In the genomic region with DNA sequence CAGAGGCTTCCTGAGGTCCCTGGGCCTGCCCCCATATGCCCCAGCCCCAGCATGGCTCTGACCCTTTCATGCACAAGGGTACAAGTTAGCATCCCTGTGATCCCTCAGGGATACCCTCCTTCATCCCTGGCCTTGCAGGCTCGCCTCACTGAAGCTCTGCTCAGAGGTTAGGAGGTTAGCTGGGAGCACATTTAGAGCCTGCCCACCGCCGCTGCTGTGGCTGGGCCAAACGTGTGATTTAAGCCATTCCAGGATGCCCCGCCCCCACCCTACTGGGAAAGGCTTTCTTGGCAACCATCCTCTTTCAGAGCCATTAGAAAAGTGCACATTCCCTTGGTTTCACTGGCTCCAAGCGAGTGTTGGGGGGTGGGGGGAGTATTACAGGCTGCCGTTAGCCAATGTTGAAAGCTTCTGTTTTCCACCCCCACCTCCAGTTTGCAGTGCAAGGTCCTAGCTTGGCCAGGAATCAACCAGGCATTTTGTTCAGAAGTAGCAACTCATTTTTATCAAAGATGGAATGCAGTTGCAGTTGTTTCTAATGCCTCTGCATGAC, we compare ENCODE assay signal across 14 cellular contexts. TPM values are rescaled to one million over a fixed set of nuclear protein-coding genes. Genes with fewer than 3 reads are reported as not detected.
A peak's percentile ranks its signal among the peaks of the same experiment; 100 is the strongest.
DNase-seq lines count a peak whose midpoint lies in the region; ATAC-seq and TF ChIP-seq lines count a peak whose summit lies in the region.
"Had no signal": no experiment of that assay in that cellular context is flagged by ENCODE, and none has a peak within 500 bp of the region (broad histone marks: within the 10 kb centered on the region; RNA-seq: fewer than 3 reads in every experiment).

No MANE protein-coding gene starts in this region.

- H3K9me2 ChIP-seq in SK-N-SH = no peaks in the 10 kb centered on the region

- no peaks in the 10 kb centered on the region for H3K79me2 ChIP-seq in SK-N-SH (ENCODE audit: insufficient read depth)

- H3K9me3 ChIP-seq in SK-N-SH = no peaks in the 10 kb centered on the region
- H3K9me3 ChIP-seq in liver (ENCODE audit: control insufficient read depth in 4 of 4, low read length in 3 of 4) = no peaks in the 10 kb centered on the region
- no peaks in the 10 kb centered on the region for H3K9me3 ChIP-seq in spleen
- H3K9me3 ChIP-seq in gastroesophageal sphincter = no peaks in the 10 kb centered on the region
- H3K9me3 ChIP-seq: MG63, pancreas, SJCRH30 had no signal

- TF ChIP-seq POLR2A in spleen (IDR thresholded peaks at IDR 0.05) = no peak
- TF ChIP-seq POLR2A in gastroesophageal sphincter (IDR thresholded peaks at IDR 0.05) = no peak

- no peak overlapping the region for H2AFZ ChIP-seq in SK-N-SH (ENCODE audit: low read depth)

- peaks cover 10% of the 10 kb centered on the region for H3F3A ChIP-seq in SK-N-SH (replicated peaks; ENCODE audit: insufficient read depth)

- H3K4me1 ChIP-seq in SK-N-SH (ENCODE audit: control insufficient read depth in 1 of 2, insufficient read depth in 2 of 2, low read depth in 1 of 2, low read length in 1 of 2) = peaks cover 11 to 23% of the 10 kb centered on the region in 2 experiments; a peak in 3 of 4 replicates
- peaks cover 17 to 38% (median 29%) of the 10 kb centered on the region in 4 donors for H3K4me1 ChIP-seq in liver (ENCODE audit: control insufficient read depth in 4 of 4, insufficient read depth in 4 of 4, low read length in 3 of 4)
- peaks cover 10 to 54% (median 44%) of the 10 kb centered on the region in 6 donors for H3K4me1 ChIP-seq in spleen
- H3K4me1 ChIP-seq in gastroesophageal sphincter = peaks cover 0 to 49% (median 19%) of the 10 kb centered on the region in 3 donors

- H3K4me2 ChIP-seq in SK-N-SH = no peak overlapping the region

- H3K4me3 ChIP-seq in SK-N-SH (ENCODE audit: low read depth in 2 of 2, low read length in 1 of 2) = no peak overlapping the region
- no peak overlapping the region for H3K4me3 ChIP-seq in astrocyte of the spinal cord (ENCODE audit: low read depth, low read length)
- peak overlapping the region; percentile 40 to 69 (median 42) for H3K4me3 ChIP-seq in liver (ENCODE audit: low read depth in 1 of 3, low read length in 3 of 3)
- no peak overlapping the region for H3K4me3 ChIP-seq in spleen
- no peak overlapping the region for H3K4me3 ChIP-seq in gastroesophageal sphincter
- H3K4me3 ChIP-seq: MG63, pancreas, SJCRH30 had no signal

- H3K36me3 ChIP-seq in SK-N-SH (replicated peaks in 1 of 2; ENCODE audit: control insufficient read depth in 1 of 2, insufficient read depth in 2 of 2, low read length in 1 of 2) (no peaks in the 10 kb centered on the region), liver (ENCODE audit: control insufficient read depth in 4 of 4, insufficient read depth in 3 of 4, low read depth in 1 of 4, low read length in 3 of 4) (no peaks in the 10 kb centered on the region), spleen (no peaks in the 10 kb centered on the region), gastroesophageal sphincter (no peaks in the 10 kb centered on the region)
- H3K36me3 ChIP-seq: MG63, pancreas, SJCRH30 had no signal

- TF ChIP-seq RAD21 in SK-N-SH (IDR thresholded peaks at IDR 0.05; ENCODE audit: low read length) (no peak), liver (IDR thresholded peaks at IDR 0.05) (peak; percentile 63 to 73)

- no peak overlapping the region for H3K9ac ChIP-seq in SK-N-SH
- peak overlapping the region in 1 of 2 donors; percentile 95 for H3K9ac ChIP-seq in liver (ENCODE audit: low read depth in 1 of 2, low read length in 2 of 2)

- no peak for ATAC-seq in SK-N-SH treated with all-trans-retinoic acid at 6 μM for 48 hours
- ATAC-seq in gastroesophageal sphincter = no peak

- intact Hi-C loops in spleen (cut with DNase I; ENCODE audit: low total_unique reads) = loop anchor here (10.0 kb wide), 1 partner anchor 465 kb away; no protein-coding TSS in a partner anchor

- TF ChIP-seq CTCF in SK-N-SH (IDR thresholded peaks at IDR 0.05) (no peak), astrocyte of the spinal cord (IDR thresholded peaks at IDR 0.05; ENCODE audit: low read depth, low read length) (no peak), liver (IDR thresholded peaks at IDR 0.05; ENCODE audit: low read depth, low read length, missing input control) (no peak), spleen (IDR thresholded peaks at IDR 0.05 in 8 of 11, conservative IDR thresholded peaks at IDR 0.05 in 3 of 11) (no peak), gastroesophageal sphincter (IDR thresholded peaks at IDR 0.05) (no peak)

- TF ChIP-seq EP300 in SK-N-SH (IDR thresholded peaks at IDR 0.05; ENCODE audit: borderline replicate concordance in 1 of 2, low read depth in 1 of 2, low read length in 1 of 2) = no peak
- no peak for TF ChIP-seq EP300 in gastroesophageal sphincter (IDR thresholded peaks at IDR 0.05)

- in situ Hi-C loops in astrocyte of the spinal cord (cut with HindIII; ENCODE audit: low sequenced_read_pairs) = no loop called here

- H3K27me3 ChIP-seq in SK-N-SH (ENCODE audit: insufficient read depth) = no peaks in the 10 kb centered on the region; the same call in 1 of the 2 replicates
- no peaks in the 10 kb centered on the region for H3K27me3 ChIP-seq in liver (ENCODE audit: control insufficient read depth in 4 of 4, insufficient read depth in 4 of 4, low read length in 3 of 4)
- peaks cover 0 to 38% (median 0%) of the 10 kb centered on the region in 7 donors for H3K27me3 ChIP-seq in spleen (replicated peaks in 1 of 7)
- H3K27me3 ChIP-seq in gastroesophageal sphincter = no peaks in the 10 kb centered on the region
- H3K27me3 ChIP-seq: MG63, pancreas, SJCRH30 had no signal

- WGBS in SK-N-SH (ENCODE audit: low lambda C conversion rate) = 74% methylated on average over 3 of the region's 7 CpGs
- WGBS in liver = 30% methylated on average over 7 of the region's 7 CpGs
- 63 to 85% (median 79%) methylated on average over 7 of the region's 7 CpGs for WGBS in spleen, 5 donors
- 37 to 60% methylated on average over 2 to 3 of the region's 7 CpGs for WGBS in gastroesophageal sphincter (ENCODE audit: low coverage in 1 of 2), 2 donors

- H3K27ac ChIP-seq in SK-N-SH (ENCODE audit: low read depth in 2 of 2, low read length in 1 of 2) = no peak overlapping the region
- peak overlapping the region; percentile 89 to 97 for H3K27ac ChIP-seq in liver (ENCODE audit: low read depth in 1 of 2, low read length in 2 of 2)
- H3K27ac ChIP-seq in spleen = no peak overlapping the region
- H3K27ac ChIP-seq in gastroesophageal sphincter = no peak overlapping the region
- H3K27ac ChIP-seq: SJCRH30 had no signal

- no peaks in the 10 kb centered on the region for H4K20me1 ChIP-seq in SK-N-SH (ENCODE audit: insufficient read depth)

- no peak for DNase-seq in SK-N-SH
- peak; percentile 53 for DNase-seq in astrocyte of the spinal cord (ENCODE audit: low read depth, low spot score)
- DNase-seq in spleen = peak; percentile 61
- DNase-seq in NCI-H2029 treated with DMSO at 0.1 percent for 48 hours (lab: John Stamatoyannopoulos, UW) = no peak
- no peak for DNase-seq in NCI-H146 treated with DMSO at 0.1 percent for 48 hours (lab: John Stamatoyannopoulos, UW; ENCODE audit: unreplicated experiment)
- DNase-seq: central memory CD4-positive, alpha-beta T cell; DMS53; MG63; NCI-H774 had no signal

- POLR2A ChIA-PET in SK-N-SH (lab: Yijun Ruan, JAX) = no interaction called here

- CTCF ChIA-PET in SK-N-SH (lab: Yijun Ruan, JAX) = interaction anchor here (1.0 to 3.9 kb wide), 5 partner anchors 9 to 464 kb away, joined by 3 to 16 read pairs (median 9); no protein-coding TSS in a partner anchor

TF ChIP-seq in SK-N-SH treated with all-trans-retinoic acid at 6 μM for 48 hours, 23 proteins besides CTCF, POLR2A, EP300 and RAD21 (continues in another document):
- peak; percentile 59 for TF ChIP-seq ISL1 (CRISPR knock-in tag; IDR thresholded peaks at IDR 0.05)

TF ChIP-seq in SK-N-SH, 30 proteins besides CTCF, POLR2A, EP300 and RAD21:
- TF ChIP-seq EZH2phosphoT487 (IDR thresholded peaks at IDR 0.05; ENCODE audit: borderline replicate concordance, low read depth) (no peak), CHD2 (IDR thresholded peaks at IDR 0.05; ENCODE audit: low read length, partially characterized antibody) (no peak), TAF1 (IDR thresholded peaks at IDR 0.05; ENCODE audit: borderline replicate concordance, low read depth, low read length) (no peak)
TF ChIP-seq in SK-N-SH: peak in this region for 0.

TF ChIP-seq in liver, 16 proteins besides CTCF, POLR2A, EP300 and RAD21 (continues in another document):
- TF ChIP-seq, protein P1, sequence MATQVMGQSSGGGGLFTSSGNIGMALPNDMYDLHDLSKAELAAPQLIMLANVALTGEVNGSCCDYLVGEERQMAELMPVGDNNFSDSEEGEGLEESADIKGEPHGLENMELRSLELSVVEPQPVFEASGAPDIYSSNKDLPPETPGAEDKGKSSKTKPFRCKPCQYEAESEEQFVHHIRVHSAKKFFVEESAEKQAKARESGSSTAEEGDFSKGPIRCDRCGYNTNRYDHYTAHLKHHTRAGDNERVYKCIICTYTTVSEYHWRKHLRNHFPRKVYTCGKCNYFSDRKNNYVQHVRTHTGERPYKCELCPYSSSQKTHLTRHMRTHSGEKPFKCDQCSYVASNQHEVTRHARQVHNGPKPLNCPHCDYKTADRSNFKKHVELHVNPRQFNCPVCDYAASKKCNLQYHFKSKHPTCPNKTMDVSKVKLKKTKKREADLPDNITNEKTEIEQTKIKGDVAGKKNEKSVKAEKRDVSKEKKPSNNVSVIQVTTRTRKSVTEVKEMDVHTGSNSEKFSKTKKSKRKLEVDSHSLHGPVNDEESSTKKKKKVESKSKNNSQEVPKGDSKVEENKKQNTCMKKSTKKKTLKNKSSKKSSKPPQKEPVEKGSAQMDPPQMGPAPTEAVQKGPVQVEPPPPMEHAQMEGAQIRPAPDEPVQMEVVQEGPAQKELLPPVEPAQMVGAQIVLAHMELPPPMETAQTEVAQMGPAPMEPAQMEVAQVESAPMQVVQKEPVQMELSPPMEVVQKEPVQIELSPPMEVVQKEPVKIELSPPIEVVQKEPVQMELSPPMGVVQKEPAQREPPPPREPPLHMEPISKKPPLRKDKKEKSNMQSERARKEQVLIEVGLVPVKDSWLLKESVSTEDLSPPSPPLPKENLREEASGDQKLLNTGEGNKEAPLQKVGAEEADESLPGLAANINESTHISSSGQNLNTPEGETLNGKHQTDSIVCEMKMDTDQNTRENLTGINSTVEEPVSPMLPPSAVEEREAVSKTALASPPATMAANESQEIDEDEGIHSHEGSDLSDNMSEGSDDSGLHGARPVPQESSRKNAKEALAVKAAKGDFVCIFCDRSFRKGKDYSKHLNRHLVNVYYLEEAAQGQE (IDR thresholded peaks at IDR 0.05) = peak; percentile 18
- TF ChIP-seq HNF4A (conservative IDR thresholded peaks at IDR 0.05) = peak; percentile 66 to 79
- TF ChIP-seq EGR1 (IDR thresholded peaks at IDR 0.05; ENCODE audit: low read depth in 2 of 2) = peak in 1 of 2 donors; percentile 75

RNA-seq across cellular contexts. Expression of a gene that starts 6.3 kb away (rescaled TPM):
- polyA plus RNA-seq in SK-N-SH (2012; rRNA removed) (152 and 225 TPM in 2 replicates), liver (10 to 100 TPM; 11.2 to 12.5 TPM), spleen (10 to 100 TPM; 17.7 to 19.7 (median 19.6) TPM)
- 98.1 and 119 TPM in 2 replicates for polyA plus RNA-seq in SK-N-SH (2012; cell fraction: cytosol; rRNA removed)
- 440 and 504 TPM in 2 replicates for polyA plus RNA-seq in SK-N-SH (2012; cell fraction: nucleus; rRNA removed)
- total RNA-seq in liver (1 to 10 TPM; 5.3 to 6.8 TPM), spleen (10 to 100 TPM; 38.2 to 59.6 (median 40.3) TPM), gastroesophageal sphincter (10 to 100 TPM in 3 of 4 donors, 1 to 10 TPM in 1; 9.6 to 31.5 (median 15.4) TPM)

Comparison
In these comparisons a context has a peak if more than half of its experiments do, and no peak if none do; other contexts are left out.
1. DNase-seq: peak in astrocyte of the spinal cord (single experiment) and spleen (single experiment); none in SK-N-SH (single experiment), NCI-H2029 treated with DMSO at 0.1 percent for 48 hours (single experiment) and NCI-H146 treated with DMSO at 0.1 percent for 48 hours (single experiment).
2. H3K27ac ChIP-seq: peak in liver (2 of 2); none in SK-N-SH (0 of 2), spleen (0 of 8) and gastroesophageal sphincter (0 of 4).
3. H3K4me3 ChIP-seq: peak in liver (3 of 3); none in SK-N-SH (0 of 2), astrocyte of the spinal cord (single experiment), spleen (0 of 8) and gastroesophageal sphincter (0 of 2).